ENCODE assay signal across 25 cellular contexts in the genomic region with DNA sequence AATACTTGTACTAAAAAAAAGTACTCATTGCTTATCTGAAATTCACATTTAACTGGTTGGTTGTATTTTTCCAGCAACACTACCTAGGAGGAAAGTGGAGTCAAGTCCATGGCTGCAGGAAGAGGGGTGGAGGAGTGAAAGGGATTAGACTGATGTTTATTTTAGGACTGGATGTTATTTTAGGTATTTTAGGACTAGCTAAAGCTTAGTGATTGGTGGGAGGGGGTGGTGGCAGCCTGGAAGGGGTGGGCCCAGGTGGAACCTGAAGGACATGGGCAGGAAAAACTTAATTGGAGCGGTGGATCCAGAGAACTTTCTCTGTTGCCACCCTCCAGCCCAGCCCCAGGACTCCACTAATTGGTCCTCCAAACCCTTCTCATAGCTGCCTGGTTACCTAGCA. TPM values are rescaled to one million over a fixed set of nuclear protein-coding genes. Genes with fewer than 3 reads are reported as not detected.
DNase-seq lines count a peak whose midpoint lies in the region; ATAC-seq and TF ChIP-seq lines count a peak whose summit lies in the region.
"Had no signal": no experiment of that assay in that cellular context is flagged by ENCODE, and none has a peak within 500 bp of the region (broad histone marks: within the 10 kb centered on the region; RNA-seq: fewer than 3 reads in every experiment).

No MANE protein-coding gene starts in this region.

- H3K9me3 ChIP-seq in cardiac muscle cell (ENCODE audit: low read depth) (no peaks in the 10 kb centered on the region), esophagus squamous epithelium (no peaks in the 10 kb centered on the region)

- H3K36me3 Mint-ChIP-seq in progenitor cell of endocrine pancreas (ENCODE audit: insufficient read depth): no peaks in the 10 kb centered on the region

- no peaks in the 10 kb centered on the region for H3K9me3 Mint-ChIP-seq in progenitor cell of endocrine pancreas (ENCODE audit: low read depth)
- H3K9me3 Mint-ChIP-seq: activated CD4-positive, alpha-beta memory T cell treated with anti-CD3 and anti-CD28 coated beads, Interleukin-2, amount 10 ng/mL, durations not matched to agents 7 days and 5 days; CD8-positive, alpha-beta T cell had no signal

- peak overlapping the region; percentile 99 for H3K27ac Mint-ChIP-seq in progenitor cell of endocrine pancreas
- H3K27ac Mint-ChIP-seq: activated CD4-positive, alpha-beta memory T cell treated with anti-CD3 and anti-CD28 coated beads, Interleukin-2, amount 10 ng/mL, durations not matched to agents 7 days and 5 days; CD8-positive, alpha-beta T cell had no signal

- DNase-seq in cardiac muscle cell (ENCODE audit: low read depth in 1 of 2, low spot score in 1 of 2): no peak
- DNase-seq in Right ventricle myocardium superior: no peak
- DNase-seq in esophagus squamous epithelium (lab: John Stamatoyannopoulos, UW): no peak
- DNase-seq in progenitor cell of endocrine pancreas (ENCODE audit: low spot score, unreplicated experiment): no peak
- no peak for DNase-seq in NCI-H345 (lab: John Stamatoyannopoulos, UW)
- no peak for DNase-seq in lower leg skin (ENCODE audit: low spot score in 2 of 2)
- DNase-seq: activated CD4-positive, alpha-beta memory T cell treated with anti-CD3 and anti-CD28 coated beads, Interleukin-2, amount 10 ng/mL, durations not matched to agents 7 days and 5 days; activated CD4-positive, CD25-positive, alpha-beta regulatory T cell treated with anti-CD3 and anti-CD28 coated beads, Interleukin-2, amount 50 U/mL, for 72 hours; activated gamma-delta T cell treated with Interleukin-2 at 50 U/mL for 16 hours; brain microvascular endothelial cell; CD8-positive, alpha-beta T cell; glutamatergic neuron; mesenchymal stem cell; NCI-H1417; NCI-H2081 treated with DMSO at 0.1 percent for 48 hours; OCI-M1; SHP77 treated with DMSO at 0.1 percent for 48 hours; small intestine; stimulated activated CD4-positive, alpha-beta T cell treated with anti-CD3 and anti-CD28 coated beads, Interleukin-2, amount 100 ng/mL, for 24 hours; SW 1271 had no signal

- no peak overlapping the region for H3K4me3 ChIP-seq in cardiac muscle cell
- H3K4me3 ChIP-seq in esophagus squamous epithelium: no peak overlapping the region
- H3K4me3 ChIP-seq in lower leg skin (ENCODE audit: low read depth, poor library complexity, severe bottlenecking): no peak overlapping the region

- WGBS in esophagus squamous epithelium, 2 donors: 58 to 90% methylated on average over 1 of the region's 1 CpG
- 89 to 90% methylated on average over 1 of the region's 1 CpG for WGBS in lower leg skin, 2 donors

- H3K27me3 Mint-ChIP-seq in progenitor cell of endocrine pancreas: no peaks in the 10 kb centered on the region
- H3K27me3 Mint-ChIP-seq: activated CD4-positive, alpha-beta memory T cell treated with anti-CD3 and anti-CD28 coated beads, Interleukin-2, amount 10 ng/mL, durations not matched to agents 7 days and 5 days had no signal

- intact Hi-C loops in Right ventricle myocardium superior (cut with DNase I) (no loop called here), esophagus squamous epithelium (cut with DNase I) (no loop called here), lower leg skin (cut with DNase I; ENCODE audit: low total_unique reads) (no loop called here)

- ATAC-seq in Right ventricle myocardium superior (ENCODE audit: poor library complexity): no peak
- no peak for ATAC-seq in GM19463 (IDR thresholded peaks at IDR 0.05; ENCODE audit: unreplicated experiment)
- ATAC-seq in GM21529 (IDR thresholded peaks at IDR 0.05; ENCODE audit: unreplicated experiment): no peak
- ATAC-seq: CD8-positive, alpha-beta T cell had no signal

- H3K36me3 ChIP-seq in cardiac muscle cell (no peaks in the 10 kb centered on the region), esophagus squamous epithelium (no peaks in the 10 kb centered on the region)
- H3K36me3 ChIP-seq: brain microvascular endothelial cell had no signal

- TF ChIP-seq CTCF in cardiac muscle cell (IDR thresholded peaks at IDR 0.05; ENCODE audit: low read depth, low read length) (no peak), esophagus squamous epithelium (IDR thresholded peaks at IDR 0.05) (no peak), progenitor cell of endocrine pancreas (IDR thresholded peaks at IDR 0.05; ENCODE audit: unreplicated experiment) (no peak), lower leg skin (IDR thresholded peaks at IDR 0.05) (no peak)

- H3K4me1 Mint-ChIP-seq in progenitor cell of endocrine pancreas (ENCODE audit: low read depth): peaks cover 54% of the 10 kb centered on the region

- no peak overlapping the region for H3K4me3 Mint-ChIP-seq in progenitor cell of endocrine pancreas (ENCODE audit: low read depth)
- H3K4me3 Mint-ChIP-seq: activated CD4-positive, alpha-beta memory T cell treated with anti-CD3 and anti-CD28 coated beads, Interleukin-2, amount 10 ng/mL, durations not matched to agents 7 days and 5 days; CD8-positive, alpha-beta T cell had no signal

- H3K27ac ChIP-seq in cardiac muscle cell (peak overlapping the region; percentile 78), esophagus squamous epithelium (peak overlapping the region; percentile 77 to 98 (median 96))
- H3K27ac ChIP-seq: brain microvascular endothelial cell had no signal

- H3K27me3 ChIP-seq in cardiac muscle cell: no peaks in the 10 kb centered on the region
- no peaks in the 10 kb centered on the region for H3K27me3 ChIP-seq in esophagus squamous epithelium
- H3K27me3 ChIP-seq: brain microvascular endothelial cell had no signal

- peaks cover 20% of the 10 kb centered on the region for H3K4me1 ChIP-seq in cardiac muscle cell (ENCODE audit: low read depth)
- H3K4me1 ChIP-seq in esophagus squamous epithelium: peaks cover 31 to 77% (median 58%) of the 10 kb centered on the region in 3 donors

- no peak for TF ChIP-seq POLR2A in esophagus squamous epithelium (IDR thresholded peaks at IDR 0.05)
- no peak for TF ChIP-seq POLR2A in lower leg skin (IDR thresholded peaks at IDR 0.05)

RNA-seq across cellular contexts. Expression of gene TMBIM1, which starts 3.9 kb away (rescaled TPM):
- total RNA-seq in cardiac muscle cell (15.5 and 25.9 TPM in 2 replicates), Right ventricle myocardium superior (117 TPM), esophagus squamous epithelium (100 to 1,000 TPM; 238 to 342 (median 275) TPM), progenitor cell of endocrine pancreas (131 and 137 TPM in 2 replicates), lower leg skin (100 to 1,000 TPM; 205 to 318 (median 287) TPM)
- 18.8 and 41.2 TPM in 2 replicates for polyA plus RNA-seq in cardiac muscle cell

RNA-seq across cellular contexts. Expression of gene PNKD, which starts 25.9 kb away (rescaled TPM):
- total RNA-seq in cardiac muscle cell: 103 and 173 TPM in 2 replicates
- polyA plus RNA-seq in cardiac muscle cell: 206 and 287 TPM in 2 replicates
- total RNA-seq in Right ventricle myocardium superior: 72.9 TPM
- 10 to 100 TPM; 19.7 to 34.3 (median 28.0) TPM for total RNA-seq in esophagus squamous epithelium
- total RNA-seq in progenitor cell of endocrine pancreas: 54.3 and 54.5 TPM in 2 replicates
- 10 to 100 TPM; 26.6 to 60.6 (median 43.3) TPM for total RNA-seq in lower leg skin

RNA-seq across cellular contexts. Expression of gene AAMP, which starts 26.3 kb away (rescaled TPM):
- total RNA-seq in cardiac muscle cell (269 and 315 TPM in 2 replicates), Right ventricle myocardium superior (48.4 TPM), esophagus squamous epithelium (100 to 1,000 TPM in 3 of 4 donors, 10 to 100 TPM in 1; 97.9 to 136 (median 118) TPM), progenitor cell of endocrine pancreas (79.2 and 85.2 TPM in 2 replicates), lower leg skin (100 to 1,000 TPM; 142 to 171 (median 151) TPM)
- polyA plus RNA-seq in cardiac muscle cell: 273 and 276 TPM in 2 replicates

RNA-seq across cellular contexts. Expression of gene GPBAR1, which starts 35.4 kb away (rescaled TPM):
- 2.4 and 4.4 TPM in 2 replicates for total RNA-seq in cardiac muscle cell
- 2.9 and 7.9 TPM in 2 replicates for polyA plus RNA-seq in cardiac muscle cell
- total RNA-seq in Right ventricle myocardium superior: 1.8 TPM
- total RNA-seq in esophagus squamous epithelium: 1 to 10 TPM in 1 of 4 donors, under 1 TPM in 2, not detected in 1; 0.26 to 1.3 (median 0.31) TPM
- total RNA-seq in progenitor cell of endocrine pancreas: 9.1 and 9.7 TPM in 2 replicates
- 1 to 10 TPM in 3 of 4 donors, under 1 TPM in 1; 0.34 to 1.7 (median 1.4) TPM for total RNA-seq in lower leg skin
- total RNA-seq: A172, G401, occipital lobe had no signal
